In genomic region chrX:102840871-102841705, GRCh38 we compare ENCODE assay signal across 10 cellular contexts.
DNase-seq lines count a peak whose midpoint lies in the region; ATAC-seq, FAIRE-seq and TF ChIP-seq lines count a peak whose summit lies in the region.
"Had no signal": no experiment of that assay in that cellular context is flagged by ENCODE, and none has a peak within 500 bp of the region (broad histone marks: within the 10 kb centered on the region; RNA-seq: fewer than 3 reads in every experiment).

No MANE protein-coding gene starts in this region.

- H3K27me3 ChIP-seq in prostate gland (replicated peaks; ENCODE audit: insufficient read depth) = no peaks in the 10 kb centered on the region

- no peak for FAIRE-seq in D721Med (lab: Jason Lieb, UNC)

- intact Hi-C loops in prostate gland (cut with DNase I) = no loop called here

- no peak overlapping the region for H3K27ac ChIP-seq in prostate gland

- H3K4me3 ChIP-seq in prostate gland = no peak overlapping the region

- TF ChIP-seq CTCF in D721Med (IDR thresholded peaks at IDR 0.05; ENCODE audit: insufficient read depth, missing control alignments) (no peak), prostate gland (IDR thresholded peaks at IDR 0.05) (no peak)

- no peaks in the 10 kb centered on the region for H3K9me3 ChIP-seq in prostate gland

- in situ Hi-C loops in KBM-7 (cut with MboI; ENCODE audit: low pct_unique_long_range_greater_than_20kb, low sequenced_read_pairs) = no loop called here

- no peak for TF ChIP-seq POLR2A in prostate gland (IDR thresholded peaks at IDR 0.05)

- DNase-seq in EH (ENCODE audit: low read depth) (peak; percentile 33), KBM-7 (peak; percentile 9), amniotic epithelial cell (ENCODE audit: low read depth) (peak; percentile 37), kidney glomerular epithelial cell (lab: John Stamatoyannopoulos, UW) (peak; percentile 6), NOMO-1 treated with dmso at 0.1 percent for 144 hours (lab: John Stamatoyannopoulos, UW; ENCODE audit: unreplicated experiment) (no peak), D721Med (ENCODE audit: insufficient read length, low spot score) (no peak), prostate gland (ENCODE audit: low spot score) (no peak)
- DNase-seq: NCI-H2081 treated with DMSO at 0.1 percent for 48 hours, retina had no signal

- ATAC-seq in HG03159 (IDR thresholded peaks at IDR 0.05; ENCODE audit: unreplicated experiment) = no peak

- WGBS in prostate gland = 83% methylated on average over 6 of the region's 6 CpGs

- no peaks in the 10 kb centered on the region for H3K36me3 ChIP-seq in prostate gland

- H3K4me1 ChIP-seq in prostate gland (replicated peaks) = no peaks in the 10 kb centered on the region

Comparison
In these comparisons a context has a peak if more than half of its experiments do, and no peak if none do; other contexts are left out.
1. DNase-seq: peak in EH (single experiment), KBM-7 (single experiment), amniotic epithelial cell (single experiment) and kidney glomerular epithelial cell (single experiment); none in NOMO-1 treated with dmso at 0.1 percent for 144 hours (single experiment), D721Med (single experiment) and prostate gland (single experiment).